ENCODE assay signal across 26 cellular contexts in the genomic region with DNA sequence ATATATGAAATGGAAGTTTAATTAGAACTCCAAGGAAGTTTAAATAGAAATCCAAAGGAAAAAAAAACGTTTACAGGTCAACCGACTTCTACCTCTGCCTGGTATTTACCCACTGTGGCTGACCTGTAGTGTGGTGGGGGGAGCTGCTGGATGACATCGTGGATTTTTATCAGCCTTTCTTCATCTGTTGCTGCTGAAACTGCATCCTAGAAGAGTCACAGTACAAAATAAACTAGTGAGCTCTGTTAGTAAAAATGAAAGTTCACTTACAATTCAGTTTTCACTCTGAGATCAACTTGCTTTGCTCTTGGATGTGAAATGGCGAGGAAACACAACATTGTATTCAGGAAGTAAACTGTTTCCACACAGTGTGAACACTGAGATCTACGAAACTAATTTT. TPM values are rescaled to one million over a fixed set of nuclear protein-coding genes. Genes with fewer than 3 reads are reported as not detected.
"Had no signal": no experiment of that assay in that cellular context is flagged by ENCODE, and none has a peak within 500 bp of the region (broad histone marks: within the 10 kb centered on the region; RNA-seq: fewer than 3 reads in every experiment).

No MANE protein-coding gene starts in this region.

- H3K9me3 Mint-ChIP-seq: activated CD8-positive, alpha-beta T cell treated with anti-CD3 and anti-CD28 coated beads for 36 hours; activated naive CD4-positive, alpha-beta T cell treated with anti-CD3 and anti-CD28 coated beads, Interleukin-2, amount 10 ng/mL, durations not matched to agents 7 days and 5 days; activated naive CD8-positive, alpha-beta T cell treated with anti-CD3 and anti-CD28 coated beads, Interleukin-2, amount 10 ng/mL, durations not matched to agents 7 days and 5 days; dendritic cell treated with granulocyte-macrophage colony-stimulating factor and Interleukin-4, amounts not matched to agents 40 ng/mL and 50 ng/mL, for 4 days; nephron had no signal

- DNase-seq: activated B cell treated with CpG ODN at 0.5 μM for 24 hours; activated CD8-positive, alpha-beta memory T cell treated with anti-CD3 and anti-CD28 coated beads, Interleukin-2, amount 10 ng/mL, durations not matched to agents 7 days and 5 days; activated CD8-positive, alpha-beta T cell treated with anti-CD3 and anti-CD28 coated beads for 36 hours; activated gamma-delta T cell; activated naive CD4-positive, alpha-beta T cell treated with anti-CD3 and anti-CD28 coated beads, Interleukin-2, amount 10 ng/mL, durations not matched to agents 7 days and 5 days; activated naive CD8-positive, alpha-beta T cell treated with anti-CD3 and anti-CD28 coated beads, Interleukin-2, amount 10 ng/mL, durations not matched to agents 7 days and 5 days; esophagus squamous epithelium; kidney glomerular epithelial cell; left lung; lower lobe of right lung; mesenchymal stem cell; ovary; right lobe of liver; stimulated activated CD4-positive, alpha-beta T cell treated with anti-CD3 and anti-CD28 coated beads, Interleukin-2, amount 100 ng/mL, for 48 hours; stimulated activated naive CD4-positive, alpha-beta T cell treated with Interleukin-2 at 50 U/mL for 16 hours; SW 1271; T-helper 17 cell had no signal

- H3K27ac Mint-ChIP-seq: activated B cell treated with CpG ODN at 0.5 μM for 24 hours; activated CD8-positive, alpha-beta memory T cell treated with anti-CD3 and anti-CD28 coated beads, Interleukin-2, amount 10 ng/mL, durations not matched to agents 7 days and 5 days; activated CD8-positive, alpha-beta T cell treated with anti-CD3 and anti-CD28 coated beads for 36 hours; activated naive CD4-positive, alpha-beta T cell treated with anti-CD3 and anti-CD28 coated beads, Interleukin-2, amount 10 ng/mL, durations not matched to agents 7 days and 5 days; activated naive CD8-positive, alpha-beta T cell treated with anti-CD3 and anti-CD28 coated beads, Interleukin-2, amount 10 ng/mL, durations not matched to agents 7 days and 5 days; brain; dendritic cell treated with granulocyte-macrophage colony-stimulating factor and Interleukin-4, amounts not matched to agents 40 ng/mL and 50 ng/mL, for 4 days; nephron; T-helper 17 cell had no signal

- ATAC-seq: activated CD8-positive, alpha-beta memory T cell treated with anti-CD3 and anti-CD28 coated beads, Interleukin-2, amount 10 ng/mL, durations not matched to agents 7 days and 5 days; activated CD8-positive, alpha-beta T cell treated with anti-CD3 and anti-CD28 coated beads for 36 hours; left lung; lower lobe of right lung; right lobe of liver; T-helper 17 cell had no signal

- H3K27me3 Mint-ChIP-seq: activated CD8-positive, alpha-beta T cell treated with anti-CD3 and anti-CD28 coated beads for 36 hours; activated naive CD4-positive, alpha-beta T cell treated with anti-CD3 and anti-CD28 coated beads, Interleukin-2, amount 10 ng/mL, durations not matched to agents 7 days and 5 days; activated naive CD8-positive, alpha-beta T cell treated with anti-CD3 and anti-CD28 coated beads, Interleukin-2, amount 10 ng/mL, durations not matched to agents 7 days and 5 days; brain; dendritic cell treated with granulocyte-macrophage colony-stimulating factor and Interleukin-4, amounts not matched to agents 40 ng/mL and 50 ng/mL, for 4 days; progenitor cell of endocrine pancreas had no signal

- H3K4me1 Mint-ChIP-seq: activated B cell treated with CpG ODN at 0.5 μM for 24 hours, nephron, T-helper 17 cell had no signal

- H3K36me3 Mint-ChIP-seq: activated CD8-positive, alpha-beta memory T cell treated with anti-CD3 and anti-CD28 coated beads, Interleukin-2, amount 10 ng/mL, durations not matched to agents 7 days and 5 days; activated naive CD4-positive, alpha-beta T cell treated with anti-CD3 and anti-CD28 coated beads, Interleukin-2, amount 10 ng/mL, durations not matched to agents 7 days and 5 days; activated naive CD8-positive, alpha-beta T cell treated with anti-CD3 and anti-CD28 coated beads, Interleukin-2, amount 10 ng/mL, durations not matched to agents 7 days and 5 days had no signal

- H3K4me3 Mint-ChIP-seq: activated B cell treated with CpG ODN at 0.5 μM for 24 hours; activated CD8-positive, alpha-beta memory T cell treated with anti-CD3 and anti-CD28 coated beads, Interleukin-2, amount 10 ng/mL, durations not matched to agents 7 days and 5 days; activated CD8-positive, alpha-beta T cell treated with anti-CD3 and anti-CD28 coated beads for 36 hours; activated naive CD4-positive, alpha-beta T cell treated with anti-CD3 and anti-CD28 coated beads, Interleukin-2, amount 10 ng/mL, durations not matched to agents 7 days and 5 days; activated naive CD8-positive, alpha-beta T cell treated with anti-CD3 and anti-CD28 coated beads, Interleukin-2, amount 10 ng/mL, durations not matched to agents 7 days and 5 days; brain; dendritic cell treated with granulocyte-macrophage colony-stimulating factor and Interleukin-4, amounts not matched to agents 40 ng/mL and 50 ng/mL, for 4 days; nephron; T-helper 17 cell had no signal

RNA-seq across cellular contexts. Expression of gene TP53AIP1, which starts 43.2 kb away (rescaled TPM):
- total RNA-seq: activated B cell treated with CpG ODN at 0.5 μM for 24 hours; activated CD8-positive, alpha-beta memory T cell treated with anti-CD3 and anti-CD28 coated beads, Interleukin-2, amount 10 ng/mL, durations not matched to agents 7 days and 5 days; activated CD8-positive, alpha-beta T cell treated with anti-CD3 and anti-CD28 coated beads for 36 hours; activated naive CD8-positive, alpha-beta T cell treated with anti-CD3 and anti-CD28 coated beads, Interleukin-2, amount 10 ng/mL, durations not matched to agents 7 days and 5 days; ascending aorta; cardiac septum; lower lobe of right lung; mononuclear cell; skeletal muscle tissue; T-helper 17 cell; tibial nerve had no signal
